Comparison of ENCODE assay signal across 21 cellular contexts in genomic region chr11:2413735-2414579, GRCh38. TPM values are rescaled to one million over a fixed set of nuclear protein-coding genes. Genes with fewer than 3 reads are reported as not detected.
"Had no signal": no experiment of that assay in that cellular context is flagged by ENCODE, and none has a peak within 500 bp of the region (broad histone marks: within the 10 kb centered on the region; RNA-seq: fewer than 3 reads in every experiment).

No MANE protein-coding gene starts in this region.

- H3K27me3 ChIP-seq: gastrocnemius medialis, neutrophil, uterus had no signal

- H3K36me3 ChIP-seq: gastrocnemius medialis, neutrophil, uterus had no signal

- ATAC-seq: effector memory CD8-positive, alpha-beta T cell; gastrocnemius medialis; left cardiac atrium; sciatic nerve had no signal

- H3K9me3 ChIP-seq: gastrocnemius medialis, neutrophil, uterus had no signal

- H3K4me1 ChIP-seq: gastrocnemius medialis, uterus had no signal

- DNase-seq: activated CD4-positive, alpha-beta T cell treated with anti-CD3 and anti-CD28 coated beads for 4 hours; activated CD4-positive, alpha-beta T cell treated with anti-CD3 and anti-CD28 coated beads, Interleukin-2, amount 50 U/mL, for 4 hours; activated effector memory CD4-positive, alpha-beta T cell treated with anti-CD3 and anti-CD28 coated beads, Interleukin-2, amount 50 U/mL, for 16 hours; activated naive CD4-positive, alpha-beta T cell treated with anti-CD3 and anti-CD28 coated beads, Interleukin-2, amount 10 ng/mL, durations not matched to agents 7 days and 5 days; amniotic stem cell; caudate nucleus; cortex of kidney; effector memory CD8-positive, alpha-beta T cell; erythroblast; glutamatergic neuron; left cardiac atrium; mammary epithelial cell; stimulated activated CD4-positive, alpha-beta T cell treated with anti-CD3 and anti-CD28 coated beads, Interleukin-12 subunit alpha, Interleukin-12 subunit beta, amount 100 ng/mL, for 4 hours; stimulated activated CD4-positive, alpha-beta T cell treated with anti-CD3 and anti-CD28 coated beads, Interleukin-4, amount 100 ng/mL, for 1 hour; uterus had no signal

- H3K27ac ChIP-seq: gastrocnemius medialis, neutrophil, skin epidermis, uterus had no signal

- H3K4me3 ChIP-seq: gastrocnemius medialis, skin epidermis, uterus had no signal

RNA-seq across cellular contexts. Expression of gene TRPM5, which starts 30.4 kb away (rescaled TPM):
- polyA plus RNA-seq: keratinocyte, liver, mammary epithelial cell had no signal

RNA-seq across cellular contexts. Expression of gene KCNQ1, which starts 30.9 kb away (rescaled TPM):
- polyA plus RNA-seq: keratinocyte, mammary epithelial cell had no signal
